In genomic region chr18:42038936-42039335, GRCh38 we compare ENCODE assay signal across 13 cellular contexts.
A peak's percentile ranks its signal among the peaks of the same experiment; 100 is the strongest.
DNase-seq lines count a peak whose midpoint lies in the region; ATAC-seq, FAIRE-seq and TF ChIP-seq lines count a peak whose summit lies in the region.
"Had no signal": no experiment of that assay in that cellular context is flagged by ENCODE, and none has a peak within 500 bp of the region (broad histone marks: within the 10 kb centered on the region; RNA-seq: fewer than 3 reads in every experiment).

No MANE protein-coding gene starts in this region.

- H3K79me2 ChIP-seq in GM23338 (replicated peaks; ENCODE audit: insufficient read depth): no peaks in the 10 kb centered on the region

- POLR2A ChIA-PET in CD4-positive, alpha-beta memory T cell (lab: Charles Lee; ENCODE audit: partially characterized antibody): no interaction called here
- POLR2A ChIA-PET in T-cell (lab: Charles Lee): no interaction called here

- no peaks in the 10 kb centered on the region for H3K4me1 ChIP-seq in GM23338 (ENCODE audit: insufficient read depth)
- H3K4me1 ChIP-seq in CD4-positive, alpha-beta memory T cell (ENCODE audit: insufficient read depth, low read length): no peaks in the 10 kb centered on the region
- H3K4me1 ChIP-seq: BE2C had no signal

- no peaks in the 10 kb centered on the region for H4K20me1 ChIP-seq in GM23338 (replicated peaks; ENCODE audit: insufficient read depth)

- H3K27ac Mint-ChIP-seq in GM23338: peak overlapping the region; percentile 31
- H3K27ac Mint-ChIP-seq in CD4-positive, alpha-beta memory T cell: peak overlapping the region in 2 of 7 donors; percentile 73 to 89
- H3K27ac Mint-ChIP-seq in T-cell: no peak overlapping the region
- H3K27ac Mint-ChIP-seq: stimulated activated naive CD8-positive, alpha-beta T cell treated with anti-CD3 and anti-CD28 coated beads, Interleukin-15, Interleukin-2, amounts not matched to agents 100 ng/mL and 50 ng/mL, for 24 hours had no signal

- H3K4me2 ChIP-seq in GM23338: no peak overlapping the region
- H3K4me2 ChIP-seq: PC-9 had no signal

- no peaks in the 10 kb centered on the region for H3K9me3 ChIP-seq in CD4-positive, alpha-beta memory T cell (ENCODE audit: control insufficient read depth in 1 of 2, low read length in 2 of 2)
- H3K9me3 ChIP-seq: BE2C had no signal

- no peak overlapping the region for H3K4me3 ChIP-seq in GM23338
- H3K4me3 ChIP-seq in bronchial epithelial cell (ENCODE audit: low read depth, low read length): no peak overlapping the region
- no peak overlapping the region for H3K4me3 ChIP-seq in CD4-positive, alpha-beta memory T cell (ENCODE audit: low read length in 2 of 2)
- H3K4me3 ChIP-seq: PC-9 had no signal

- ATAC-seq in GM23338: no peak
- no peak for ATAC-seq in GM18498 (IDR thresholded peaks at IDR 0.05; ENCODE audit: unreplicated experiment)
- no peak for ATAC-seq in T-cell (replicated peaks in 1 of 4)
- ATAC-seq: naive thymus-derived CD4-positive, alpha-beta T cell had no signal

- H3K36me3 Mint-ChIP-seq in GM23338 (ENCODE audit: low read depth) (peaks cover 25% of the 10 kb centered on the region; the same call in 2 of the 3 replicates), T-cell (peaks cover 59% of the 10 kb centered on the region)
- peaks cover 61 to 78% of the 10 kb centered on the region in 2 donors for H3K36me3 Mint-ChIP-seq in CD4-positive, alpha-beta memory T cell

- DNase-seq in 8988T (peak; percentile 7), GM23338 (ENCODE audit: low spot score) (peak; percentile 10), bronchial epithelial cell (ENCODE audit: low read depth) (peak; percentile 29), islet precursor cell (peak; percentile 54), T-helper 9 cell (no peak), T-cell (no peak)
- DNase-seq in CD4-positive, alpha-beta memory T cell: no peak
- DNase-seq: BE2C; central memory CD4-positive, alpha-beta T cell; naive thymus-derived CD4-positive, alpha-beta T cell; PC-9 had no signal

- no peaks in the 10 kb centered on the region for H3F3A ChIP-seq in GM23338 (replicated peaks; ENCODE audit: low read depth)

- intact Hi-C loops in CD4-positive, alpha-beta memory T cell (cut with micrococcal nuclease): no loop called here

- no peak overlapping the region for H3K27ac ChIP-seq in GM23338 (ENCODE audit: low read depth)
- H3K27ac ChIP-seq in CD4-positive, alpha-beta memory T cell (ENCODE audit: low read depth, low read length): no peak overlapping the region
- H3K27ac ChIP-seq: PC-9 had no signal

- H3K4me3 Mint-ChIP-seq in GM23338 (no peak overlapping the region), T-cell (no peak overlapping the region)
- no peak overlapping the region for H3K4me3 Mint-ChIP-seq in CD4-positive, alpha-beta memory T cell
- H3K4me3 Mint-ChIP-seq: naive thymus-derived CD4-positive, alpha-beta T cell; stimulated activated naive CD8-positive, alpha-beta T cell treated with anti-CD3 and anti-CD28 coated beads, Interleukin-15, Interleukin-2, amounts not matched to agents 100 ng/mL and 50 ng/mL, for 24 hours had no signal

- FAIRE-seq in bronchial epithelial cell (lab: Jason Lieb, UNC): no peak

- TF ChIP-seq CTCF in GM23338 (conservative IDR thresholded peaks at IDR 0.05; ENCODE audit: low read depth in 2 of 2): no peak
- no peak for TF ChIP-seq CTCF in bronchial epithelial cell (IDR thresholded peaks at IDR 0.05; ENCODE audit: insufficient read depth, low read length, severe bottlenecking)

- H3K9me3 Mint-ChIP-seq in GM23338: no peaks in the 10 kb centered on the region
- no peaks in the 10 kb centered on the region for H3K9me3 Mint-ChIP-seq in CD4-positive, alpha-beta memory T cell
- H3K9me3 Mint-ChIP-seq in T-cell: no peaks in the 10 kb centered on the region
- H3K9me3 Mint-ChIP-seq: naive thymus-derived CD4-positive, alpha-beta T cell; stimulated activated naive CD8-positive, alpha-beta T cell treated with anti-CD3 and anti-CD28 coated beads, Interleukin-15, Interleukin-2, amounts not matched to agents 100 ng/mL and 50 ng/mL, for 24 hours had no signal

- H3K27me3 ChIP-seq in GM23338 (ENCODE audit: insufficient read depth): no peaks in the 10 kb centered on the region
- no peaks in the 10 kb centered on the region for H3K27me3 ChIP-seq in bronchial epithelial cell (ENCODE audit: control insufficient read depth, insufficient read depth, low read length)
- H3K27me3 ChIP-seq in CD4-positive, alpha-beta memory T cell (ENCODE audit: insufficient read depth, low read length): no peaks in the 10 kb centered on the region
- H3K27me3 ChIP-seq: BE2C had no signal

- H2AFZ ChIP-seq in GM23338: no peak overlapping the region
- H2AFZ ChIP-seq: PC-9 had no signal

- H3K4me1 Mint-ChIP-seq in GM23338 (no peaks in the 10 kb centered on the region), T-cell (peaks cover 0 to 5% (median 0%) of the 10 kb centered on the region in 3 donors)
- H3K4me1 Mint-ChIP-seq in CD4-positive, alpha-beta memory T cell: peaks cover 0 to 7% (median 3%) of the 10 kb centered on the region in 4 donors

- CTCF ChIA-PET in CD4-positive, alpha-beta memory T cell (lab: Charles Lee; ENCODE audit: partially characterized antibody): interaction anchor here (1.1 to 2.1 kb wide), 4 partner anchors 11 to 75 kb away, joined by 3 to 8 read pairs (median 6); no protein-coding TSS in a partner anchor
- CTCF ChIA-PET in T-cell (lab: Charles Lee): interaction anchor here (1.6 to 2.5 kb wide), 2 partner anchors 11 to 14 kb away, joined by 5 to 12 read pairs; no protein-coding TSS in a partner anchor

- H3K36me3 ChIP-seq in GM23338 (ENCODE audit: insufficient read depth) (peaks cover 15% of the 10 kb centered on the region; the same call in 1 of the 2 replicates), bronchial epithelial cell (ENCODE audit: control insufficient read depth, insufficient read depth, low read length) (peaks cover 5% of the 10 kb centered on the region)
- peaks cover 35% of the 10 kb centered on the region for H3K36me3 ChIP-seq in CD4-positive, alpha-beta memory T cell (ENCODE audit: insufficient read depth, low read length)
- H3K36me3 ChIP-seq: BE2C had no signal

- no peaks in the 10 kb centered on the region for H3K9me2 ChIP-seq in GM23338 (ENCODE audit: insufficient read depth)

- H3K27me3 Mint-ChIP-seq in GM23338 (ENCODE audit: insufficient read depth, low read depth, poor library complexity): no peaks in the 10 kb centered on the region
- no peaks in the 10 kb centered on the region for H3K27me3 Mint-ChIP-seq in CD4-positive, alpha-beta memory T cell
- no peaks in the 10 kb centered on the region for H3K27me3 Mint-ChIP-seq in T-cell
- H3K27me3 Mint-ChIP-seq: naive thymus-derived CD4-positive, alpha-beta T cell; stimulated activated naive CD8-positive, alpha-beta T cell treated with anti-CD3 and anti-CD28 coated beads, Interleukin-15, Interleukin-2, amounts not matched to agents 100 ng/mL and 50 ng/mL, for 24 hours had no signal

Comparison
In these comparisons a context has a peak if more than half of its experiments do, and no peak if none do; other contexts are left out.
1. DNase-seq: peak in 8988T (single experiment), GM23338 (single experiment), bronchial epithelial cell (single experiment) and islet precursor cell (single experiment); none in T-helper 9 cell (single experiment), CD4-positive, alpha-beta memory T cell (0 of 5) and T-cell (0 of 34).